ENCODE assay signal across 8 cellular contexts in the genomic region with DNA sequence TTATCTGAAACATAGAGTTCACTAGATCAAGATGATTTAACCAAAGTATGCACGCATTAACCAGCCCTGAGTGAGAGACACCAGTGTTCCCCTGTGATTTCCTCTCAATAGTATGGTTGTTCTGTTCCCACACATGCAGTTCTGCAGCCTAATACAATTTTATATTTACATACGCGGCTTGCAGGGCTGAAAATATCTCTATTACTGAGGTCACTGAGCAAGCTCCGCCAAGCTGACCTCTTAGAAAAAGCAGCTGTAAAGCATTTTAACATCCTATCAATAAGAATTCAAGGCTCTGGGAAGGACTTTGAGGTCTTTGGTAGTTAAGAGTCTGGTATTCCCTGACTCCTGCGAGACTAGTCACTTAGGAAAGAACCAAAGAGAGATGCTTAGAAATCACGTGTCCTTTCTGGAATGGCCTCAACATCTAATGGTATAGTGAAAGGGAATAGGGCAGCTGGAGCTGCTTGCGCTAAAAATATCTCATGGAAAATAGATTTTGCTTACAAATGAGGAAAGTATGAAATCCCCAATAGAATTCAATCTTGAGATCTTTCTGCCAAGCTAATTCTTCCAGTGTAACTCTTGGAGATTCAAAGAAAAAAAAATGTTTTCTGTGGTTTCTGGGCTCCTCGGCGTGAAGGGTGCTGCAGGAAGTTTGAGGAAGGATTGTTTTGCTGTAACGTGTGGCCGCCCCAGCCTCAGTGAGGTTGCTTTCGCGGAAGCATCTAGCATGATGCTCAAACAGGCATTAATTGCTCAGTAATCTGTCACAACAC. TPM values are rescaled to one million over a fixed set of nuclear protein-coding genes. Genes with fewer than 3 reads are reported as not detected.
DNase-seq lines count a peak whose midpoint lies in the region; ATAC-seq and TF ChIP-seq lines count a peak whose summit lies in the region.

No MANE protein-coding gene starts in this region.

- no peak overlapping the region for H3K9ac ChIP-seq in colonic mucosa (ENCODE audit: low read depth in 2 of 2, low read length in 2 of 2)

- peaks cover 11% of the 10 kb centered on the region; the same call in 1 of the 3 replicates for H3K4me1 Mint-ChIP-seq in GM23338

- no peak overlapping the region for H3K4me3 Mint-ChIP-seq in GM23338

- no peaks in the 10 kb centered on the region for H3K9me3 ChIP-seq in colonic mucosa
- H3K9me3 ChIP-seq in osteoblast (ENCODE audit: low read depth, low read length) = no peaks in the 10 kb centered on the region

- H3K36me3 ChIP-seq in GM23338 (ENCODE audit: insufficient read depth) = no peaks in the 10 kb centered on the region
- H3K36me3 ChIP-seq in colonic mucosa = no peaks in the 10 kb centered on the region
- peaks cover 5% of the 10 kb centered on the region for H3K36me3 ChIP-seq in osteoblast (ENCODE audit: insufficient read depth, low read length)

- no peaks in the 10 kb centered on the region for H3K4me1 ChIP-seq in GM23338 (ENCODE audit: insufficient read depth)
- H3K4me1 ChIP-seq in colonic mucosa = no peaks in the 10 kb centered on the region
- H3K4me1 ChIP-seq in osteoblast (ENCODE audit: insufficient read depth, low read length) = peaks cover 40% of the 10 kb centered on the region

- no peaks in the 10 kb centered on the region for H3K9me2 ChIP-seq in GM23338 (ENCODE audit: insufficient read depth)

- H2AFZ ChIP-seq in GM23338 = no peak overlapping the region; the same call in 1 of the 2 replicates
- H2AFZ ChIP-seq in osteoblast (ENCODE audit: low read length) = peak overlapping the region; percentile 30

- no peak overlapping the region for H3K4me3 ChIP-seq in GM23338
- no peak overlapping the region for H3K4me3 ChIP-seq in colonic mucosa
- H3K4me3 ChIP-seq in osteoblast (ENCODE audit: insufficient read depth, low read length) = peak overlapping the region; percentile 58

- H3K27me3 ChIP-seq in GM23338 (ENCODE audit: insufficient read depth) (no peaks in the 10 kb centered on the region), colonic mucosa (no peaks in the 10 kb centered on the region), osteoblast (ENCODE audit: insufficient read depth, low read length) (no peaks in the 10 kb centered on the region)

- no peak for ATAC-seq in GM23338

- H3K9me3 Mint-ChIP-seq in GM23338 = no peaks in the 10 kb centered on the region

- TF ChIP-seq CTCF in GM23338 (conservative IDR thresholded peaks at IDR 0.05; ENCODE audit: low read depth in 2 of 2) = no peak
- no peak for TF ChIP-seq CTCF in colonic mucosa (IDR thresholded peaks at IDR 0.05)
- TF ChIP-seq CTCF in osteoblast (IDR thresholded peaks at IDR 0.05; ENCODE audit: extremely low read depth, low read depth, low read length) = no peak

- H3K36me3 Mint-ChIP-seq in GM23338 (ENCODE audit: low read depth) = no peaks in the 10 kb centered on the region

- no peaks in the 10 kb centered on the region for H3K27me3 Mint-ChIP-seq in GM23338 (ENCODE audit: insufficient read depth, low read depth, poor library complexity)

- H3K79me2 ChIP-seq in GM23338 (replicated peaks; ENCODE audit: insufficient read depth) (no peaks in the 10 kb centered on the region), osteoblast (ENCODE audit: insufficient read depth, low read length) (peaks cover 80% of the 10 kb centered on the region)

- H3K27ac Mint-ChIP-seq in GM23338 = no peak overlapping the region

- H4K20me1 ChIP-seq in GM23338 (replicated peaks; ENCODE audit: insufficient read depth) = no peaks in the 10 kb centered on the region
- H4K20me1 ChIP-seq in osteoblast (ENCODE audit: insufficient read depth, low read length) = peaks cover 2% of the 10 kb centered on the region

- DNase-seq in DMS153 treated with DMSO at 0.1 percent for 48 hours (lab: John Stamatoyannopoulos, UW; ENCODE audit: unreplicated experiment) = peak; percentile 79
- DNase-seq in GM23338 (ENCODE audit: low spot score) = peak; percentile 5
- peak; percentile 76 for DNase-seq in RPMI7951 (ENCODE audit: low read depth)
- no peak for DNase-seq in colonic mucosa
- peak; percentile 67 for DNase-seq in osteoblast (ENCODE audit: insufficient read length, low spot score, missing footprints)
- DNase-seq in effector CD4-positive, alpha-beta T cell = no peak
- no peak for DNase-seq in mesenteric fat pad (ENCODE audit: low spot score)
- DNase-seq in NCI-H345 treated with DMSO at 0.1 percent for 48 hours (lab: John Stamatoyannopoulos, UW; ENCODE audit: unreplicated experiment) = no peak

- H3K27ac ChIP-seq in GM23338 (ENCODE audit: low read depth) = no peak overlapping the region
- H3K27ac ChIP-seq in colonic mucosa = peak overlapping the region; percentile 28
- H3K27ac ChIP-seq in osteoblast (ENCODE audit: low read depth, low read length) = peak overlapping the region; percentile 79

- H3F3A ChIP-seq in GM23338 (replicated peaks; ENCODE audit: low read depth) = no peaks in the 10 kb centered on the region

- no peak overlapping the region for H3K4me2 ChIP-seq in GM23338
- peak overlapping the region; percentile 85 for H3K4me2 ChIP-seq in osteoblast (ENCODE audit: insufficient read depth, low read length)

- intact Hi-C loops in colonic mucosa (cut with DNase I) = no loop called here

TF ChIP-seq in GM23338, 12 proteins besides CTCF, POLR2A, EP300 and RAD21 (continues in another document):
- TF ChIP-seq EZH2phosphoT487 (IDR thresholded peaks at IDR 0.05; ENCODE audit: unreplicated experiment) (no peak), JUNB (IDR thresholded peaks at IDR 0.05; ENCODE audit: unreplicated experiment) (no peak), POLR2AphosphoS5 (IDR thresholded peaks at IDR 0.05; ENCODE audit: low read depth) (no peak)
- TF ChIP-seq, protein P1, sequence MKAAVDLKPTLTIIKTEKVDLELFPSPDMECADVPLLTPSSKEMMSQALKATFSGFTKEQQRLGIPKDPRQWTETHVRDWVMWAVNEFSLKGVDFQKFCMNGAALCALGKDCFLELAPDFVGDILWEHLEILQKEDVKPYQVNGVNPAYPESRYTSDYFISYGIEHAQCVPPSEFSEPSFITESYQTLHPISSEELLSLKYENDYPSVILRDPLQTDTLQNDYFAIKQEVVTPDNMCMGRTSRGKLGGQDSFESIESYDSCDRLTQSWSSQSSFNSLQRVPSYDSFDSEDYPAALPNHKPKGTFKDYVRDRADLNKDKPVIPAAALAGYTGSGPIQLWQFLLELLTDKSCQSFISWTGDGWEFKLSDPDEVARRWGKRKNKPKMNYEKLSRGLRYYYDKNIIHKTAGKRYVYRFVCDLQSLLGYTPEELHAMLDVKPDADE (IDR thresholded peaks at IDR 0.05) = no peak
- TF ChIP-seq, protein P2, sequence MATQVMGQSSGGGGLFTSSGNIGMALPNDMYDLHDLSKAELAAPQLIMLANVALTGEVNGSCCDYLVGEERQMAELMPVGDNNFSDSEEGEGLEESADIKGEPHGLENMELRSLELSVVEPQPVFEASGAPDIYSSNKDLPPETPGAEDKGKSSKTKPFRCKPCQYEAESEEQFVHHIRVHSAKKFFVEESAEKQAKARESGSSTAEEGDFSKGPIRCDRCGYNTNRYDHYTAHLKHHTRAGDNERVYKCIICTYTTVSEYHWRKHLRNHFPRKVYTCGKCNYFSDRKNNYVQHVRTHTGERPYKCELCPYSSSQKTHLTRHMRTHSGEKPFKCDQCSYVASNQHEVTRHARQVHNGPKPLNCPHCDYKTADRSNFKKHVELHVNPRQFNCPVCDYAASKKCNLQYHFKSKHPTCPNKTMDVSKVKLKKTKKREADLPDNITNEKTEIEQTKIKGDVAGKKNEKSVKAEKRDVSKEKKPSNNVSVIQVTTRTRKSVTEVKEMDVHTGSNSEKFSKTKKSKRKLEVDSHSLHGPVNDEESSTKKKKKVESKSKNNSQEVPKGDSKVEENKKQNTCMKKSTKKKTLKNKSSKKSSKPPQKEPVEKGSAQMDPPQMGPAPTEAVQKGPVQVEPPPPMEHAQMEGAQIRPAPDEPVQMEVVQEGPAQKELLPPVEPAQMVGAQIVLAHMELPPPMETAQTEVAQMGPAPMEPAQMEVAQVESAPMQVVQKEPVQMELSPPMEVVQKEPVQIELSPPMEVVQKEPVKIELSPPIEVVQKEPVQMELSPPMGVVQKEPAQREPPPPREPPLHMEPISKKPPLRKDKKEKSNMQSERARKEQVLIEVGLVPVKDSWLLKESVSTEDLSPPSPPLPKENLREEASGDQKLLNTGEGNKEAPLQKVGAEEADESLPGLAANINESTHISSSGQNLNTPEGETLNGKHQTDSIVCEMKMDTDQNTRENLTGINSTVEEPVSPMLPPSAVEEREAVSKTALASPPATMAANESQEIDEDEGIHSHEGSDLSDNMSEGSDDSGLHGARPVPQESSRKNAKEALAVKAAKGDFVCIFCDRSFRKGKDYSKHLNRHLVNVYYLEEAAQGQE (IDR thresholded peaks at IDR 0.05; ENCODE audit: unreplicated experiment) = no peak

RNA-seq across cellular contexts. Expression of a gene that starts 59.2 kb away (rescaled TPM):
- total RNA-seq in GM23338 (2014; rRNA removed; shearing (Covaris generic)) = 1.3 and 1.7 TPM in 2 replicates
- polyA plus RNA-seq in GM23338 (2016; fragmentation: Nextera tagmentation; extraction: Ambion mirVana) = 0.19 and 1.0 TPM in 2 replicates
- total RNA-seq in RPMI7951 (2014; rRNA removed; shearing (Covaris generic)) = 42.8 and 45.6 TPM in 2 replicates
- total RNA-seq in colonic mucosa (10 to 100 TPM; 13.5 to 17.4 TPM), osteoblast (33.3 and 38.3 TPM in 2 replicates), mesenteric fat pad (16.0 TPM)

Comparison
In these comparisons a context has a peak if more than half of its experiments do, and no peak if none do; other contexts are left out.
1. DNase-seq: peak in DMS153 treated with DMSO at 0.1 percent for 48 hours (single experiment), GM23338 (single experiment), RPMI7951 (single experiment) and osteoblast (single experiment); none in colonic mucosa (single experiment), effector CD4-positive, alpha-beta T cell (single experiment), mesenteric fat pad (single experiment) and NCI-H345 treated with DMSO at 0.1 percent for 48 hours (single experiment).